2 cellular contexts compared by ENCODE assay signal in the genomic region with DNA sequence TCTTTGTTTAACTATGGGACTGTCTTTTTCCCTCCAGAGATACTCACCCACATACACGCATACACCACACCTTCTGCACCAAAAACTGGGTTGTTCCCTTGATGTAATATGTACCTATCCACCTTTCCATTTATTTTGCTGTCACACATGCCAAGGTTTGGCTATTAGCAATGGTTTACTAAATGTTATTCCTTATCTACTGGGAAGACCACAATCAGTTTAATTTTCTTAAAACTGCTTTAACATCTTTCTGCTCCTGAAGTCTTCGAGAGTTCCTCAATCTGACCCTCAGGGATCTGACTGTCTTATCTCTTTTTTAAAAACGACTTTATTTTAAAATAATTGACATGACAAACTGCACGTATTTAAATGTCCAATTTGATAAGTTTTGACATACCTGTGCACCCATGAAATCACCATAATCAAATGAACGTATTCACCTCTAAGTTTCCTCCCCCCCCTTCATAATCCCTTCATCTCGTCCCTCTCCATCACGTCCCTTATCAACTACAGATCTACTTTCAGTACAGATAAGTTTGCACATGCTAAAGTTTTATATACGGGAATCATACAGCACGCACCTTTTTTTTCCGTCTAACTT.
A peak's percentile ranks its signal among the peaks of the same experiment; 100 is the strongest.
TF ChIP-seq lines count a peak whose summit lies in the region.

No MANE protein-coding gene starts in this region.

TF ChIP-seq in HCT116, 20 proteins besides CTCF, POLR2A, EP300 and RAD21:
- TF ChIP-seq EGR1 (IDR thresholded peaks at IDR 0.05; ENCODE audit: low read depth), result 0 out of 2 replicates have a peak, but pooled peaks have one; percentile 1
- TF ChIP-seq EZH2 (IDR thresholded peaks at IDR 0.05), result no peak

TF ChIP-seq in HepG2, 621 proteins besides CTCF, POLR2A, EP300 and RAD21 (continues in another document):
- TF ChIP-seq ZNF263 (CRISPR knock-in tag; IDR thresholded peaks at IDR 0.05) (no peak), GTF2F1 (IDR thresholded peaks at IDR 0.05; ENCODE audit: low read length) (no peak), ZNF839 (CRISPR knock-in tag; IDR thresholded peaks at IDR 0.05; ENCODE audit: borderline replicate concordance) (no peak), TCF12 (IDR thresholded peaks at IDR 0.05) (no peak), TCF12 (CRISPR knock-in tag; IDR thresholded peaks at IDR 0.05) (no peak), NCOA2 (CRISPR knock-in tag; IDR thresholded peaks at IDR 0.05) (peak; percentile 5; the same call in 1 of the 2 replicates), YEATS2 (CRISPR knock-in tag; IDR thresholded peaks at IDR 0.05; ENCODE audit: borderline replicate concordance) (0 out of 2 replicates have a peak, but pooled peaks have one; percentile 4), SP4 (CRISPR knock-in tag; IDR thresholded peaks at IDR 0.05) (no peak), ZFP90 (CRISPR knock-in tag; IDR thresholded peaks at IDR 0.05; ENCODE audit: borderline replicate concordance) (0 out of 2 replicates have a peak, but pooled peaks have one; percentile 14), EHMT2 (IDR thresholded peaks at IDR 0.05; ENCODE audit: borderline replicate concordance, low read depth, low read length) (no peak), SRY (CRISPR knock-in tag; IDR thresholded peaks at IDR 0.05) (no peak), U2AF1 (optimal IDR thresholded peaks at IDR 0.05; ENCODE audit: low read depth, low read length) (no peak), ZNF619 (CRISPR knock-in tag; IDR thresholded peaks at IDR 0.05) (no peak), ZNF230 (CRISPR knock-in tag; IDR thresholded peaks at IDR 0.05) (no peak), RXRB (CRISPR knock-in tag; IDR thresholded peaks at IDR 0.05; ENCODE audit: borderline replicate concordance) (no peak), ZNF567 (CRISPR knock-in tag; IDR thresholded peaks at IDR 0.05; ENCODE audit: borderline replicate concordance) (no peak), KLF6 (CRISPR knock-in tag; IDR thresholded peaks at IDR 0.05) (no peak), ZNF75D (CRISPR knock-in tag; IDR thresholded peaks at IDR 0.05; ENCODE audit: borderline replicate concordance) (no peak), SOX5 (CRISPR knock-in tag; IDR thresholded peaks at IDR 0.05; ENCODE audit: borderline replicate concordance) (no peak)
- TF ChIP-seq, protein P1, sequence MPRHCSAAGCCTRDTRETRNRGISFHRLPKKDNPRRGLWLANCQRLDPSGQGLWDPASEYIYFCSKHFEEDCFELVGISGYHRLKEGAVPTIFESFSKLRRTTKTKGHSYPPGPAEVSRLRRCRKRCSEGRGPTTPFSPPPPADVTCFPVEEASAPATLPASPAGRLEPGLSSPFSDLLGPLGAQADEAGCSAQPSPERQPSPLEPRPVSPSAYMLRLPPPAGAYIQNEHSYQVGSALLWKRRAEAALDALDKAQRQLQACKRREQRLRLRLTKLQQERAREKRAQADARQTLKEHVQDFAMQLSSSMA (CRISPR knock-in tag; IDR thresholded peaks at IDR 0.05), result no peak
- TF ChIP-seq, protein P2, sequence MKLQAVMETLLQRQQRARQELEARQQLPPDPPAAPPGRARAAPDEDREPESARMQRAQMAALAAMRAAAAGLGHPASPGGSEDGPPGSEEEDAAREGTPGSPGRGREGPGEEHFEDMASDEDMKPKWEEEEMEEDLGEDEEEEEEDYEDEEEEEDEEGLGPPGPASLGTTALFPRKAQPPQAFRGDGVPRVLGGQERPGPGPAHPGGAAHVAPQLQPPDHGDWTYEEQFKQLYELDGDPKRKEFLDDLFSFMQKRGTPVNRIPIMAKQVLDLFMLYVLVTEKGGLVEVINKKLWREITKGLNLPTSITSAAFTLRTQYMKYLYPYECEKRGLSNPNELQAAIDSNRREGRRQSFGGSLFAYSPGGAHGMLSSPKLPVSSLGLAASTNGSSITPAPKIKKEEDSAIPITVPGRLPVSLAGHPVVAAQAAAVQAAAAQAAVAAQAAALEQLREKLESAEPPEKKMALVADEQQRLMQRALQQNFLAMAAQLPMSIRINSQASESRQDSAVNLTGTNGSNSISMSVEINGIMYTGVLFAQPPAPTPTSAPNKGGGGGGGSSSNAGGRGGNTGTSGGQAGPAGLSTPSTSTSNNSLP (IDR thresholded peaks at IDR 0.05; ENCODE audit: low read depth, low read length), result no peak
- TF ChIP-seq, protein P3, sequence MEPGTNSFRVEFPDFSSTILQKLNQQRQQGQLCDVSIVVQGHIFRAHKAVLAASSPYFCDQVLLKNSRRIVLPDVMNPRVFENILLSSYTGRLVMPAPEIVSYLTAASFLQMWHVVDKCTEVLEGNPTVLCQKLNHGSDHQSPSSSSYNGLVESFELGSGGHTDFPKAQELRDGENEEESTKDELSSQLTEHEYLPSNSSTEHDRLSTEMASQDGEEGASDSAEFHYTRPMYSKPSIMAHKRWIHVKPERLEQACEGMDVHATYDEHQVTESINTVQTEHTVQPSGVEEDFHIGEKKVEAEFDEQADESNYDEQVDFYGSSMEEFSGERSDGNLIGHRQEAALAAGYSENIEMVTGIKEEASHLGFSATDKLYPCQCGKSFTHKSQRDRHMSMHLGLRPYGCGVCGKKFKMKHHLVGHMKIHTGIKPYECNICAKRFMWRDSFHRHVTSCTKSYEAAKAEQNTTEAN (CRISPR knock-in tag; conservative IDR thresholded peaks at IDR 0.05), result no peak
- TF ChIP-seq, protein P4, sequence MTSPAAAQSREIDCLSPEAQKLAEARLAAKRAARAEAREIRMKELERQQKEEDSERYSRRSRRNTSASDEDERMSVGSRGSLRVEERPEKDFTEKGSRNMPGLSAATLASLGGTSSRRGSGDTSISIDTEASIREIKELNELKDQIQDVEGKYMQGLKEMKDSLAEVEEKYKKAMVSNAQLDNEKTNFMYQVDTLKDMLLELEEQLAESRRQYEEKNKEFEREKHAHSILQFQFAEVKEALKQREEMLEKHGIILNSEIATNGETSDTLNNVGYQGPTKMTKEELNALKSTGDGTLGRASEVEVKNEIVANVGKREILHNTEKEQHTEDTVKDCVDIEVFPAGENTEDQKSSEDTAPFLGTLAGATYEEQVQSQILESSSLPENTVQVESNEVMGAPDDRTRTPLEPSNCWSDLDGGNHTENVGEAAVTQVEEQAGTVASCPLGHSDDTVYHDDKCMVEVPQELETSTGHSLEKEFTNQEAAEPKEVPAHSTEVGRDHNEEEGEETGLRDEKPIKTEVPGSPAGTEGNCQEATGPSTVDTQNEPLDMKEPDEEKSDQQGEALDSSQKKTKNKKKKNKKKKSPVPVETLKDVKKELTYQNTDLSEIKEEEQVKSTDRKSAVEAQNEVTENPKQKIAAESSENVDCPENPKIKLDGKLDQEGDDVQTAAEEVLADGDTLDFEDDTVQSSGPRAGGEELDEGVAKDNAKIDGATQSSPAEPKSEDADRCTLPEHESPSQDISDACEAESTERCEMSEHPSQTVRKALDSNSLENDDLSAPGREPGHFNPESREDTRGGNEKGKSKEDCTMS (CRISPR knock-in tag; conservative IDR thresholded peaks at IDR 0.05), result no peak
- TF ChIP-seq, protein P5, sequence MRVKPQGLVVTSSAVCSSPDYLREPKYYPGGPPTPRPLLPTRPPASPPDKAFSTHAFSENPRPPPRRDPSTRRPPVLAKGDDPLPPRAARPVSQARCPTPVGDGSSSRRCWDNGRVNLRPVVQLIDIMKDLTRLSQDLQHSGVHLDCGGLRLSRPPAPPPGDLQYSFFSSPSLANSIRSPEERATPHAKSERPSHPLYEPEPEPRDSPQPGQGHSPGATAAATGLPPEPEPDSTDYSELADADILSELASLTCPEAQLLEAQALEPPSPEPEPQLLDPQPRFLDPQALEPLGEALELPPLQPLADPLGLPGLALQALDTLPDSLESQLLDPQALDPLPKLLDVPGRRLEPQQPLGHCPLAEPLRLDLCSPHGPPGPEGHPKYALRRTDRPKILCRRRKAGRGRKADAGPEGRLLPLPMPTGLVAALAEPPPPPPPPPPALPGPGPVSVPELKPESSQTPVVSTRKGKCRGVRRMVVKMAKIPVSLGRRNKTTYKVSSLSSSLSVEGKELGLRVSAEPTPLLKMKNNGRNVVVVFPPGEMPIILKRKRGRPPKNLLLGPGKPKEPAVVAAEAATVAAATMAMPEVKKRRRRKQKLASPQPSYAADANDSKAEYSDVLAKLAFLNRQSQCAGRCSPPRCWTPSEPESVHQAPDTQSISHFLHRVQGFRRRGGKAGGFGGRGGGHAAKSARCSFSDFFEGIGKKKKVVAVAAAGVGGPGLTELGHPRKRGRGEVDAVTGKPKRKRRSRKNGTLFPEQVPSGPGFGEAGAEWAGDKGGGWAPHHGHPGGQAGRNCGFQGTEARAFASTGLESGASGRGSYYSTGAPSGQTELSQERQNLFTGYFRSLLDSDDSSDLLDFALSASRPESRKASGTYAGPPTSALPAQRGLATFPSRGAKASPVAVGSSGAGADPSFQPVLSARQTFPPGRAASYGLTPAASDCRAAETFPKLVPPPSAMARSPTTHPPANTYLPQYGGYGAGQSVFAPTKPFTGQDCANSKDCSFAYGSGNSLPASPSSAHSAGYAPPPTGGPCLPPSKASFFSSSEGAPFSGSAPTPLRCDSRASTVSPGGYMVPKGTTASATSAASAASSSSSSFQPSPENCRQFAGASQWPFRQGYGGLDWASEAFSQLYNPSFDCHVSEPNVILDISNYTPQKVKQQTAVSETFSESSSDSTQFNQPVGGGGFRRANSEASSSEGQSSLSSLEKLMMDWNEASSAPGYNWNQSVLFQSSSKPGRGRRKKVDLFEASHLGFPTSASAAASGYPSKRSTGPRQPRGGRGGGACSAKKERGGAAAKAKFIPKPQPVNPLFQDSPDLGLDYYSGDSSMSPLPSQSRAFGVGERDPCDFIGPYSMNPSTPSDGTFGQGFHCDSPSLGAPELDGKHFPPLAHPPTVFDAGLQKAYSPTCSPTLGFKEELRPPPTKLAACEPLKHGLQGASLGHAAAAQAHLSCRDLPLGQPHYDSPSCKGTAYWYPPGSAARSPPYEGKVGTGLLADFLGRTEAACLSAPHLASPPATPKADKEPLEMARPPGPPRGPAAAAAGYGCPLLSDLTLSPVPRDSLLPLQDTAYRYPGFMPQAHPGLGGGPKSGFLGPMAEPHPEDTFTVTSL (CRISPR knock-in tag; IDR thresholded peaks at IDR 0.05; ENCODE audit: borderline replicate concordance), result 0 out of 2 replicates have a peak, but pooled peaks have one; percentile 36
- TF ChIP-seq, protein P6, sequence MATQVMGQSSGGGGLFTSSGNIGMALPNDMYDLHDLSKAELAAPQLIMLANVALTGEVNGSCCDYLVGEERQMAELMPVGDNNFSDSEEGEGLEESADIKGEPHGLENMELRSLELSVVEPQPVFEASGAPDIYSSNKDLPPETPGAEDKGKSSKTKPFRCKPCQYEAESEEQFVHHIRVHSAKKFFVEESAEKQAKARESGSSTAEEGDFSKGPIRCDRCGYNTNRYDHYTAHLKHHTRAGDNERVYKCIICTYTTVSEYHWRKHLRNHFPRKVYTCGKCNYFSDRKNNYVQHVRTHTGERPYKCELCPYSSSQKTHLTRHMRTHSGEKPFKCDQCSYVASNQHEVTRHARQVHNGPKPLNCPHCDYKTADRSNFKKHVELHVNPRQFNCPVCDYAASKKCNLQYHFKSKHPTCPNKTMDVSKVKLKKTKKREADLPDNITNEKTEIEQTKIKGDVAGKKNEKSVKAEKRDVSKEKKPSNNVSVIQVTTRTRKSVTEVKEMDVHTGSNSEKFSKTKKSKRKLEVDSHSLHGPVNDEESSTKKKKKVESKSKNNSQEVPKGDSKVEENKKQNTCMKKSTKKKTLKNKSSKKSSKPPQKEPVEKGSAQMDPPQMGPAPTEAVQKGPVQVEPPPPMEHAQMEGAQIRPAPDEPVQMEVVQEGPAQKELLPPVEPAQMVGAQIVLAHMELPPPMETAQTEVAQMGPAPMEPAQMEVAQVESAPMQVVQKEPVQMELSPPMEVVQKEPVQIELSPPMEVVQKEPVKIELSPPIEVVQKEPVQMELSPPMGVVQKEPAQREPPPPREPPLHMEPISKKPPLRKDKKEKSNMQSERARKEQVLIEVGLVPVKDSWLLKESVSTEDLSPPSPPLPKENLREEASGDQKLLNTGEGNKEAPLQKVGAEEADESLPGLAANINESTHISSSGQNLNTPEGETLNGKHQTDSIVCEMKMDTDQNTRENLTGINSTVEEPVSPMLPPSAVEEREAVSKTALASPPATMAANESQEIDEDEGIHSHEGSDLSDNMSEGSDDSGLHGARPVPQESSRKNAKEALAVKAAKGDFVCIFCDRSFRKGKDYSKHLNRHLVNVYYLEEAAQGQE (IDR thresholded peaks at IDR 0.05; ENCODE audit: borderline replicate concordance in 1 of 2, low read depth in 1 of 2, low read length in 2 of 2), result no peak
- TF ChIP-seq, protein P7, sequence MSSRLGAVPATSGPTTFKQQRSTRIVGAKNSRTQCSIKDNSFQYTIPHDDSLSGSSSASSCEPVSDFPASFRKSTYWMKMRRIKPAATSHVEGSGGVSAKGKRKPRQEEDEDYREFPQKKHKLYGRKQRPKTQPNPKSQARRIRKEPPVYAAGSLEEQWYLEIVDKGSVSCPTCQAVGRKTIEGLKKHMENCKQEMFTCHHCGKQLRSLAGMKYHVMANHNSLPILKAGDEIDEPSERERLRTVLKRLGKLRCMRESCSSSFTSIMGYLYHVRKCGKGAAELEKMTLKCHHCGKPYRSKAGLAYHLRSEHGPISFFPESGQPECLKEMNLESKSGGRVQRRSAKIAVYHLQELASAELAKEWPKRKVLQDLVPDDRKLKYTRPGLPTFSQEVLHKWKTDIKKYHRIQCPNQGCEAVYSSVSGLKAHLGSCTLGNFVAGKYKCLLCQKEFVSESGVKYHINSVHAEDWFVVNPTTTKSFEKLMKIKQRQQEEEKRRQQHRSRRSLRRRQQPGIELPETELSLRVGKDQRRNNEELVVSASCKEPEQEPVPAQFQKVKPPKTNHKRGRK (CRISPR knock-in tag; IDR thresholded peaks at IDR 0.05), result 0 out of 2 replicates have a peak, but pooled peaks have one; percentile 31
- TF ChIP-seq, protein P8, sequence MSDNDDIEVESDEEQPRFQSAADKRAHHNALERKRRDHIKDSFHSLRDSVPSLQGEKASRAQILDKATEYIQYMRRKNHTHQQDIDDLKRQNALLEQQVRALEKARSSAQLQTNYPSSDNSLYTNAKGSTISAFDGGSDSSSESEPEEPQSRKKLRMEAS (IDR thresholded peaks at IDR 0.05), result no peak
- TF ChIP-seq, protein P9, sequence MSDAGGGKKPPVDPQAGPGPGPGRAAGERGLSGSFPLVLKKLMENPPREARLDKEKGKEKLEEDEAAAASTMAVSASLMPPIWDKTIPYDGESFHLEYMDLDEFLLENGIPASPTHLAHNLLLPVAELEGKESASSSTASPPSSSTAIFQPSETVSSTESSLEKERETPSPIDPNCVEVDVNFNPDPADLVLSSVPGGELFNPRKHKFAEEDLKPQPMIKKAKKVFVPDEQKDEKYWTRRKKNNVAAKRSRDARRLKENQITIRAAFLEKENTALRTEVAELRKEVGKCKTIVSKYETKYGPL (CRISPR knock-in tag; IDR thresholded peaks at IDR 0.05), result no peak
